ENCODE assay signal across 1 cellular context in the genomic region with DNA sequence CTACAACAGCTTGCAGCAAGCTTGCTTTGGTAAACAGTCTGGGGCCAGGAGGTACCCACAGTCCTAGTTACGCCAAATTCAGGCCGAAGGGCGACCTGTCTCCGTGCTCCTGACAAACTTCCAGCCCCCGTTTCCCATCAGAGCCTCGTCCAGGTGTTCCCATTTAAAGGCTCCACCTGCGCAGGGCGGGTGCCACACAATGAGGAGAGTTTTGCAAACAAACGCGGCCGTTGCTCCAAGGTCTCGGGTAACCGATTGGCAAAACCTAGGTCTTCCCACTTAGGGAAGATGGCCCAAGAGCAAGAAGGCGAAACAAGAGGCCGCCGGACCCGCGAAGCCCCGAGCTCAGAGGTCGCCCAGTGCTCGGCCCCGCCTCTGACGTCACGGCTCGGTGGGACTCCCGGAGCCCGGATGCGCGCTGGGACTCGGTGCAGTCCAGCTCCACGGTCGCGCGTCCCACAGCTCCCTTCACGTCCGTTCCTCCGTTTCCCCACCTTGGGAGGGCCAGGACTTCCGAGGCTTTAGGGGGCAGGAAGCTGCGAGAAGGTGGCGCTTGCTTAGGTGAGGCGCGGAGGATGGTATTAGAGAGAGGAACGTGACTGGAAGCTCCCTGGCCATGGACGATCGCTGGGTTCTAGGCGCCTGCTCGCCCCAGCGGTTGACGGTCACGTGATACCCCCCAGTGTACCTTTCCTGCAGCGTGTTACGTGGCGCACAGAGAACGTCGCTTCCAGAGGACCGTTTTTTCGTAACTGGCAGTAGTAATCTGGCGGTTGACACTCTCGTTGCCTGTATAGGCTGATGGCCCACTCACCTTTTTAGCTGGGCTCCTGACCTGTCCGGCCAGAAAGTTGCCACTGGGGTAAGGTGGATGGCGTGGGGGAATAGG.
TF ChIP-seq lines count a peak whose summit lies in the region.

No MANE protein-coding gene starts in this region.

TF ChIP-seq in HepG2, 621 proteins besides CTCF, POLR2A, EP300 and RAD21 (continued from another document and continues in another):
- TF ChIP-seq, protein P1, sequence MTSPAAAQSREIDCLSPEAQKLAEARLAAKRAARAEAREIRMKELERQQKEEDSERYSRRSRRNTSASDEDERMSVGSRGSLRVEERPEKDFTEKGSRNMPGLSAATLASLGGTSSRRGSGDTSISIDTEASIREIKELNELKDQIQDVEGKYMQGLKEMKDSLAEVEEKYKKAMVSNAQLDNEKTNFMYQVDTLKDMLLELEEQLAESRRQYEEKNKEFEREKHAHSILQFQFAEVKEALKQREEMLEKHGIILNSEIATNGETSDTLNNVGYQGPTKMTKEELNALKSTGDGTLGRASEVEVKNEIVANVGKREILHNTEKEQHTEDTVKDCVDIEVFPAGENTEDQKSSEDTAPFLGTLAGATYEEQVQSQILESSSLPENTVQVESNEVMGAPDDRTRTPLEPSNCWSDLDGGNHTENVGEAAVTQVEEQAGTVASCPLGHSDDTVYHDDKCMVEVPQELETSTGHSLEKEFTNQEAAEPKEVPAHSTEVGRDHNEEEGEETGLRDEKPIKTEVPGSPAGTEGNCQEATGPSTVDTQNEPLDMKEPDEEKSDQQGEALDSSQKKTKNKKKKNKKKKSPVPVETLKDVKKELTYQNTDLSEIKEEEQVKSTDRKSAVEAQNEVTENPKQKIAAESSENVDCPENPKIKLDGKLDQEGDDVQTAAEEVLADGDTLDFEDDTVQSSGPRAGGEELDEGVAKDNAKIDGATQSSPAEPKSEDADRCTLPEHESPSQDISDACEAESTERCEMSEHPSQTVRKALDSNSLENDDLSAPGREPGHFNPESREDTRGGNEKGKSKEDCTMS (CRISPR knock-in tag; conservative IDR thresholded peaks at IDR 0.05) = no peak
- no peak for TF ChIP-seq ZNF879 (CRISPR knock-in tag; IDR thresholded peaks at IDR 0.05)
- TF ChIP-seq ZNF703 (CRISPR knock-in tag; IDR thresholded peaks at IDR 0.05; ENCODE audit: borderline replicate concordance) = no peak
- TF ChIP-seq HNF4A (CRISPR knock-in tag; IDR thresholded peaks at IDR 0.05) = peak; percentile 70
- peak; percentile 77; the same call in 1 of the 2 replicates for TF ChIP-seq ZNF790 (CRISPR knock-in tag; IDR thresholded peaks at IDR 0.05; ENCODE audit: borderline replicate concordance)
- TF ChIP-seq FOXA3 (CRISPR knock-in tag; IDR thresholded peaks at IDR 0.05) = peak; percentile 39; the same call in 1 of the 2 replicates
- peak; percentile 59; the same call in 1 of the 2 replicates for TF ChIP-seq AKAP8 (CRISPR knock-in tag; IDR thresholded peaks at IDR 0.05)
- peak; percentile 93 for TF ChIP-seq KDM5B (CRISPR knock-in tag; IDR thresholded peaks at IDR 0.05; ENCODE audit: borderline replicate concordance)
- no peak for TF ChIP-seq MAFF (IDR thresholded peaks at IDR 0.05; ENCODE audit: low read depth, low read length)
- TF ChIP-seq ZNF776 (CRISPR knock-in tag; IDR thresholded peaks at IDR 0.05) = peak; percentile 78
- TF ChIP-seq TEAD2 (CRISPR knock-in tag; IDR thresholded peaks at IDR 0.05) = no peak
- TF ChIP-seq IRX3 (CRISPR knock-in tag; IDR thresholded peaks at IDR 0.05; ENCODE audit: borderline replicate concordance, low read depth) = no peak
- TF ChIP-seq ZBTB38 (CRISPR knock-in tag; IDR thresholded peaks at IDR 0.05) = peak; percentile 87; the same call in 1 of the 2 replicates
- no peak for TF ChIP-seq TCF12 (IDR thresholded peaks at IDR 0.05)
- 0 out of 2 replicates have a peak, but pooled peaks have one; percentile 41 for TF ChIP-seq TCF12 (CRISPR knock-in tag; IDR thresholded peaks at IDR 0.05)
- TF ChIP-seq, protein P2, sequence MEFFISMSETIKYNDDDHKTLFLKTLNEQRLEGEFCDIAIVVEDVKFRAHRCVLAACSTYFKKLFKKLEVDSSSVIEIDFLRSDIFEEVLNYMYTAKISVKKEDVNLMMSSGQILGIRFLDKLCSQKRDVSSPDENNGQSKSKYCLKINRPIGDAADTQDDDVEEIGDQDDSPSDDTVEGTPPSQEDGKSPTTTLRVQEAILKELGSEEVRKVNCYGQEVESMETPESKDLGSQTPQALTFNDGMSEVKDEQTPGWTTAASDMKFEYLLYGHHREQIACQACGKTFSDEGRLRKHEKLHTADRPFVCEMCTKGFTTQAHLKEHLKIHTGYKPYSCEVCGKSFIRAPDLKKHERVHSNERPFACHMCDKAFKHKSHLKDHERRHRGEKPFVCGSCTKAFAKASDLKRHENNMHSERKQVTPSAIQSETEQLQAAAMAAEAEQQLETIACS (CRISPR knock-in tag; IDR thresholded peaks at IDR 0.05) = peak; percentile 41; the same call in 1 of the 2 replicates
- TF ChIP-seq TBX3 (IDR thresholded peaks at IDR 0.05; ENCODE audit: borderline replicate concordance) = peak; percentile 25; the same call in 1 of the 2 replicates
- TF ChIP-seq POLR2AphosphoS5 (IDR thresholded peaks at IDR 0.05; ENCODE audit: low read depth, low read length) = peak; percentile 86
- no peak; the same call in 1 of the 2 replicates for TF ChIP-seq GFI1 (CRISPR knock-in tag; IDR thresholded peaks at IDR 0.05; ENCODE audit: borderline replicate concordance)
- no peak for TF ChIP-seq TCF7 (IDR thresholded peaks at IDR 0.05; ENCODE audit: low read depth)
- no peak; the same call in 1 of the 2 replicates for TF ChIP-seq RARA (CRISPR knock-in tag; IDR thresholded peaks at IDR 0.05)
- TF ChIP-seq MAF1 (CRISPR knock-in tag; IDR thresholded peaks at IDR 0.05; ENCODE audit: borderline replicate concordance) = no peak; the same call in 1 of the 2 replicates
- TF ChIP-seq, protein P3, sequence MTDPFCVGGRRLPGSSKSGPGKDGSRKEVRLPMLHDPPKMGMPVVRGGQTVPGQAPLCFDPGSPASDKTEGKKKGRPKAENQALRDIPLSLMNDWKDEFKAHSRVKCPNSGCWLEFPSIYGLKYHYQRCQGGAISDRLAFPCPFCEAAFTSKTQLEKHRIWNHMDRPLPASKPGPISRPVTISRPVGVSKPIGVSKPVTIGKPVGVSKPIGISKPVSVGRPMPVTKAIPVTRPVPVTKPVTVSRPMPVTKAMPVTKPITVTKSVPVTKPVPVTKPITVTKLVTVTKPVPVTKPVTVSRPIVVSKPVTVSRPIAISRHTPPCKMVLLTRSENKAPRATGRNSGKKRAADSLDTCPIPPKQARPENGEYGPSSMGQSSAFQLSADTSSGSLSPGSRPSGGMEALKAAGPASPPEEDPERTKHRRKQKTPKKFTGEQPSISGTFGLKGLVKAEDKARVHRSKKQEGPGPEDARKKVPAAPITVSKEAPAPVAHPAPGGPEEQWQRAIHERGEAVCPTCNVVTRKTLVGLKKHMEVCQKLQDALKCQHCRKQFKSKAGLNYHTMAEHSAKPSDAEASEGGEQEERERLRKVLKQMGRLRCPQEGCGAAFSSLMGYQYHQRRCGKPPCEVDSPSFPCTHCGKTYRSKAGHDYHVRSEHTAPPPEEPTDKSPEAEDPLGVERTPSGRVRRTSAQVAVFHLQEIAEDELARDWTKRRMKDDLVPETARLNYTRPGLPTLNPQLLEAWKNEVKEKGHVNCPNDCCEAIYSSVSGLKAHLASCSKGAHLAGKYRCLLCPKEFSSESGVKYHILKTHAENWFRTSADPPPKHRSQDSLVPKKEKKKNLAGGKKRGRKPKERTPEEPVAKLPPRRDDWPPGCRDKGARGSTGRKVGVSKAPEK (CRISPR knock-in tag; IDR thresholded peaks at IDR 0.05; ENCODE audit: borderline replicate concordance) = 0 out of 2 replicates have a peak, but pooled peaks have one; percentile 36
- TF ChIP-seq MAFK (conservative IDR thresholded peaks at IDR 0.05 in 1 of 2, IDR thresholded peaks at IDR 0.05 in 1 of 2; ENCODE audit: low read length in 2 of 2) = no peak
- no peak for TF ChIP-seq NCOA1 (CRISPR knock-in tag; IDR thresholded peaks at IDR 0.05)
- TF ChIP-seq DR1 (CRISPR knock-in tag; IDR thresholded peaks at IDR 0.05) = peak; percentile 62; the same call in 1 of the 2 replicates
- no peak for TF ChIP-seq CENPX (CRISPR knock-in tag; IDR thresholded peaks at IDR 0.05)
- TF ChIP-seq ZNF484 (CRISPR knock-in tag; IDR thresholded peaks at IDR 0.05; ENCODE audit: borderline replicate concordance, low read depth) = no peak
- no peak for TF ChIP-seq ZNF468 (CRISPR knock-in tag; IDR thresholded peaks at IDR 0.05)
- TF ChIP-seq, protein P4, sequence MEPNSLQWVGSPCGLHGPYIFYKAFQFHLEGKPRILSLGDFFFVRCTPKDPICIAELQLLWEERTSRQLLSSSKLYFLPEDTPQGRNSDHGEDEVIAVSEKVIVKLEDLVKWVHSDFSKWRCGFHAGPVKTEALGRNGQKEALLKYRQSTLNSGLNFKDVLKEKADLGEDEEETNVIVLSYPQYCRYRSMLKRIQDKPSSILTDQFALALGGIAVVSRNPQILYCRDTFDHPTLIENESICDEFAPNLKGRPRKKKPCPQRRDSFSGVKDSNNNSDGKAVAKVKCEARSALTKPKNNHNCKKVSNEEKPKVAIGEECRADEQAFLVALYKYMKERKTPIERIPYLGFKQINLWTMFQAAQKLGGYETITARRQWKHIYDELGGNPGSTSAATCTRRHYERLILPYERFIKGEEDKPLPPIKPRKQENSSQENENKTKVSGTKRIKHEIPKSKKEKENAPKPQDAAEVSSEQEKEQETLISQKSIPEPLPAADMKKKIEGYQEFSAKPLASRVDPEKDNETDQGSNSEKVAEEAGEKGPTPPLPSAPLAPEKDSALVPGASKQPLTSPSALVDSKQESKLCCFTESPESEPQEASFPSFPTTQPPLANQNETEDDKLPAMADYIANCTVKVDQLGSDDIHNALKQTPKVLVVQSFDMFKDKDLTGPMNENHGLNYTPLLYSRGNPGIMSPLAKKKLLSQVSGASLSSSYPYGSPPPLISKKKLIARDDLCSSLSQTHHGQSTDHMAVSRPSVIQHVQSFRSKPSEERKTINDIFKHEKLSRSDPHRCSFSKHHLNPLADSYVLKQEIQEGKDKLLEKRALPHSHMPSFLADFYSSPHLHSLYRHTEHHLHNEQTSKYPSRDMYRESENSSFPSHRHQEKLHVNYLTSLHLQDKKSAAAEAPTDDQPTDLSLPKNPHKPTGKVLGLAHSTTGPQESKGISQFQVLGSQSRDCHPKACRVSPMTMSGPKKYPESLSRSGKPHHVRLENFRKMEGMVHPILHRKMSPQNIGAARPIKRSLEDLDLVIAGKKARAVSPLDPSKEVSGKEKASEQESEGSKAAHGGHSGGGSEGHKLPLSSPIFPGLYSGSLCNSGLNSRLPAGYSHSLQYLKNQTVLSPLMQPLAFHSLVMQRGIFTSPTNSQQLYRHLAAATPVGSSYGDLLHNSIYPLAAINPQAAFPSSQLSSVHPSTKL (CRISPR knock-in tag; IDR thresholded peaks at IDR 0.05) = peak; percentile 51
- TF ChIP-seq ZNF510 (CRISPR knock-in tag; IDR thresholded peaks at IDR 0.05; ENCODE audit: low read depth) = no peak
- TF ChIP-seq, protein P5, sequence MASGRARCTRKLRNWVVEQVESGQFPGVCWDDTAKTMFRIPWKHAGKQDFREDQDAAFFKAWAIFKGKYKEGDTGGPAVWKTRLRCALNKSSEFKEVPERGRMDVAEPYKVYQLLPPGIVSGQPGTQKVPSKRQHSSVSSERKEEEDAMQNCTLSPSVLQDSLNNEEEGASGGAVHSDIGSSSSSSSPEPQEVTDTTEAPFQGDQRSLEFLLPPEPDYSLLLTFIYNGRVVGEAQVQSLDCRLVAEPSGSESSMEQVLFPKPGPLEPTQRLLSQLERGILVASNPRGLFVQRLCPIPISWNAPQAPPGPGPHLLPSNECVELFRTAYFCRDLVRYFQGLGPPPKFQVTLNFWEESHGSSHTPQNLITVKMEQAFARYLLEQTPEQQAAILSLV (CRISPR knock-in tag; IDR thresholded peaks at IDR 0.05; ENCODE audit: borderline replicate concordance) = peak; percentile 50
- no peak for TF ChIP-seq KLF12 (CRISPR knock-in tag; IDR thresholded peaks at IDR 0.05; ENCODE audit: borderline replicate concordance)
- TF ChIP-seq, protein P6, sequence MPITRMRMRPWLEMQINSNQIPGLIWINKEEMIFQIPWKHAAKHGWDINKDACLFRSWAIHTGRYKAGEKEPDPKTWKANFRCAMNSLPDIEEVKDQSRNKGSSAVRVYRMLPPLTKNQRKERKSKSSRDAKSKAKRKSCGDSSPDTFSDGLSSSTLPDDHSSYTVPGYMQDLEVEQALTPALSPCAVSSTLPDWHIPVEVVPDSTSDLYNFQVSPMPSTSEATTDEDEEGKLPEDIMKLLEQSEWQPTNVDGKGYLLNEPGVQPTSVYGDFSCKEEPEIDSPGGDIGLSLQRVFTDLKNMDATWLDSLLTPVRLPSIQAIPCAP (CRISPR knock-in tag; IDR thresholded peaks at IDR 0.05; ENCODE audit: low read depth) = no peak
- TF ChIP-seq, protein P7, sequence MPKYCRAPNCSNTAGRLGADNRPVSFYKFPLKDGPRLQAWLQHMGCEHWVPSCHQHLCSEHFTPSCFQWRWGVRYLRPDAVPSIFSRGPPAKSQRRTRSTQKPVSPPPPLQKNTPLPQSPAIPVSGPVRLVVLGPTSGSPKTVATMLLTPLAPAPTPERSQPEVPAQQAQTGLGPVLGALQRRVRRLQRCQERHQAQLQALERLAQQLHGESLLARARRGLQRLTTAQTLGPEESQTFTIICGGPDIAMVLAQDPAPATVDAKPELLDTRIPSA (CRISPR knock-in tag; IDR thresholded peaks at IDR 0.05; ENCODE audit: borderline replicate concordance) = no peak; the same call in 1 of the 2 replicates
- no peak for TF ChIP-seq ZKSCAN5 (CRISPR knock-in tag; IDR thresholded peaks at IDR 0.05)
- TF ChIP-seq, protein P8, sequence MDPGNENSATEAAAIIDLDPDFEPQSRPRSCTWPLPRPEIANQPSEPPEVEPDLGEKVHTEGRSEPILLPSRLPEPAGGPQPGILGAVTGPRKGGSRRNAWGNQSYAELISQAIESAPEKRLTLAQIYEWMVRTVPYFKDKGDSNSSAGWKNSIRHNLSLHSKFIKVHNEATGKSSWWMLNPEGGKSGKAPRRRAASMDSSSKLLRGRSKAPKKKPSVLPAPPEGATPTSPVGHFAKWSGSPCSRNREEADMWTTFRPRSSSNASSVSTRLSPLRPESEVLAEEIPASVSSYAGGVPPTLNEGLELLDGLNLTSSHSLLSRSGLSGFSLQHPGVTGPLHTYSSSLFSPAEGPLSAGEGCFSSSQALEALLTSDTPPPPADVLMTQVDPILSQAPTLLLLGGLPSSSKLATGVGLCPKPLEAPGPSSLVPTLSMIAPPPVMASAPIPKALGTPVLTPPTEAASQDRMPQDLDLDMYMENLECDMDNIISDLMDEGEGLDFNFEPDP (CRISPR knock-in tag; conservative IDR thresholded peaks at IDR 0.05) = no peak
- TF ChIP-seq KDM1A (CRISPR knock-in tag; IDR thresholded peaks at IDR 0.05) = no peak
- TF ChIP-seq HOXA5 (CRISPR knock-in tag; IDR thresholded peaks at IDR 0.05) = no peak
- peak; percentile 64 for TF ChIP-seq ZFX (CRISPR knock-in tag; IDR thresholded peaks at IDR 0.05; ENCODE audit: low read depth)
- no peak for TF ChIP-seq CC2D1A (CRISPR knock-in tag; IDR thresholded peaks at IDR 0.05)
- TF ChIP-seq ETV5 (CRISPR knock-in tag; IDR thresholded peaks at IDR 0.05; ENCODE audit: borderline replicate concordance) = peak; percentile 43; the same call in 1 of the 2 replicates
- TF ChIP-seq ZNF207 (IDR thresholded peaks at IDR 0.05; ENCODE audit: borderline replicate concordance) = no peak
- TF ChIP-seq NR2C2 (CRISPR knock-in tag; IDR thresholded peaks at IDR 0.05; ENCODE audit: borderline replicate concordance) = no peak
- TF ChIP-seq GTF2F1 (IDR thresholded peaks at IDR 0.05; ENCODE audit: low read length) = 0 out of 2 replicates have a peak, but pooled peaks have one; percentile 68
- TF ChIP-seq ZNF24 (IDR thresholded peaks at IDR 0.05) = no peak
- no peak for TF ChIP-seq ZNF121 (CRISPR knock-in tag; IDR thresholded peaks at IDR 0.05)
- no peak for TF ChIP-seq ZSCAN30 (CRISPR knock-in tag; IDR thresholded peaks at IDR 0.05)
- peak; percentile 60; the same call in 1 of the 2 replicates for TF ChIP-seq ZNF616 (CRISPR knock-in tag; IDR thresholded peaks at IDR 0.05; ENCODE audit: low read depth)
- no peak for TF ChIP-seq SNRNP70 (IDR thresholded peaks at IDR 0.05; ENCODE audit: low read depth, low read length)
- TF ChIP-seq MLLT10 (CRISPR knock-in tag; IDR thresholded peaks at IDR 0.05) = no peak
- no peak for TF ChIP-seq PAF1 (CRISPR knock-in tag; IDR thresholded peaks at IDR 0.05)
- 0 out of 2 replicates have a peak, but pooled peaks have one; percentile 48 for TF ChIP-seq GATAD1 (CRISPR knock-in tag; IDR thresholded peaks at IDR 0.05)
- no peak for TF ChIP-seq KDM4B (CRISPR knock-in tag; IDR thresholded peaks at IDR 0.05)
